15 cellular contexts compared by ENCODE assay signal in the genomic region with DNA sequence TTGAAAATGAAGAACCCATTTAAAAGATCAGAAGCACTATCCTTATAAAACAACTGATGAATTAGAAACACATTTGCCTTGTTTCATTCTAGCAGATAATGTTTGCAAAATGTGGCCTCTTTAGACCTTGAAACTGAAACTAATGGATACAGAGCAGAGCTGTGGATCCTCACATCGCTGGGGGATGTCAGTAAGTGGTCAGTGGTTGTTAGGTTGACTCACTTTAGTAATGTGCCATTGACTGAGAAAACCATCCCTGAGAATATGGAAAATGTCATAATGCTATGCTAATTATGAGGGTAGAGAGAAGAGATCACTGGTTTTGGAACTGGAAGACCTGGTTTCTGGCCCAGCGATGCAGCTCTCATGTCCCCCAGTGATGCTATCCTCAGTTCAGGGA.
"Had no signal": no experiment of that assay in that cellular context is flagged by ENCODE, and none has a peak within 500 bp of the region (broad histone marks: within the 10 kb centered on the region; RNA-seq: fewer than 3 reads in every experiment).

No MANE protein-coding gene starts in this region.

- H3K4me3 Mint-ChIP-seq: activated CD4-positive, alpha-beta memory T cell treated with anti-CD3 and anti-CD28 coated beads, Interleukin-2, amount 10 ng/mL, durations not matched to agents 7 days and 5 days; activated naive CD8-positive, alpha-beta T cell; neural crest cell had no signal

- H3K4me3 ChIP-seq: coronary artery, ovary, tibial artery, vagina had no signal

- H3K36me3 ChIP-seq: ovary, vagina had no signal

- H3K27ac Mint-ChIP-seq: activated CD4-positive, alpha-beta memory T cell treated with anti-CD3 and anti-CD28 coated beads, Interleukin-2, amount 10 ng/mL, durations not matched to agents 7 days and 5 days; activated naive CD8-positive, alpha-beta T cell had no signal

- H3K27ac ChIP-seq: coronary artery, ovary, tibial artery, vagina had no signal

- FAIRE-seq: endothelial cell of umbilical vein had no signal

- ATAC-seq: left lobe of liver had no signal

- DNase-seq: activated CD4-positive, alpha-beta memory T cell treated with anti-CD3 and anti-CD28 coated beads, Interleukin-2, amount 10 ng/mL, durations not matched to agents 7 days and 5 days; central memory CD4-positive, alpha-beta T cell; effector CD4-positive, alpha-beta T cell; foreskin melanocyte; head of caudate nucleus; mammary epithelial cell; ovary; stimulated activated CD4-positive, alpha-beta T cell treated with anti-CD3 and anti-CD28 coated beads, Interleukin-2, amount 100 ng/mL, for 48 hours; tibial artery had no signal

- H3K27me3 Mint-ChIP-seq: activated CD4-positive, alpha-beta memory T cell treated with anti-CD3 and anti-CD28 coated beads, Interleukin-2, amount 10 ng/mL, durations not matched to agents 7 days and 5 days; activated naive CD8-positive, alpha-beta T cell had no signal

- H3K4me1 ChIP-seq: tibial artery, vagina had no signal

- H3K9me3 Mint-ChIP-seq: activated CD4-positive, alpha-beta memory T cell treated with anti-CD3 and anti-CD28 coated beads, Interleukin-2, amount 10 ng/mL, durations not matched to agents 7 days and 5 days had no signal

- H3K27me3 ChIP-seq: ovary, tibial artery, vagina had no signal

- H3K9me3 ChIP-seq: ovary, tibial artery, vagina had no signal

- H3K4me1 Mint-ChIP-seq: activated CD4-positive, alpha-beta memory T cell treated with anti-CD3 and anti-CD28 coated beads, Interleukin-2, amount 10 ng/mL, durations not matched to agents 7 days and 5 days; neural crest cell had no signal
